14 cellular contexts compared by ENCODE assay signal in the genomic region with DNA sequence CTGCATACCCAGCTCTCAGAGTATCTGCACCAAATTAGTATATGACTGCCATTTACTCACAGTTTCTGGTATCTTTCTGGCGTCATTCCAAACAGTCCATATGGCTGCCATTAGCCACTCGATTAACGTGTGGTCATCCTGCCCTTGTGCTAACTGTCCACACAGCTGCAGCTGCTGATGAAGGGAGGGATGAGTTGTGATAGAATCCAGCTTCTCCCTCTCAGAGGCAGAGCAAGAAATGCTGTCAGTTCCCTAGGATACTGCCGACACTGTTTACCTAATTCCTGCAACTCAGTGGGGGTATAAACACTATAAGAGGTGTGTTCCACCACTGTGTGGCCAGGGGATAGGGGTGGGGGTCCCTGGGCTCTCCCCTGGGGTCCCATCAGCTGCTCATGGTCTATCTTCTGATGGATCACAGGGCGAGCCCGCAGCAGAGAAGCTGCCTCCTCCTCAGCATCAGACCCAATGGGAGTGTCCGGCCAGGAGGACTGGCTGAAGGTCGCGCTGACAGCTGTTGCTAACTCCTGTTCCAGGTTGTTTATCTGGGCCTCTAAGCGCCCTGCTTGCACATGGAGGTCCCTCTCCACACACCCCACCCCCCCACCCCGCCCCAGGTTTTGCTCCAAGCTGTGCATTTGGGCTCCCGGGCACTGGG. TPM values are rescaled to one million over a fixed set of nuclear protein-coding genes. Genes with fewer than 3 reads are reported as not detected.
DNase-seq lines count a peak whose midpoint lies in the region; TF ChIP-seq lines count a peak whose summit lies in the region.
"Had no signal": no experiment of that assay in that cellular context is flagged by ENCODE, and none has a peak within 500 bp of the region (broad histone marks: within the 10 kb centered on the region; RNA-seq: fewer than 3 reads in every experiment).

No MANE protein-coding gene starts in this region.

- H3K36me3 ChIP-seq in BE2C (no peaks in the 10 kb centered on the region), muscle layer of duodenum (ENCODE audit: control insufficient read depth in 1 of 2, insufficient read depth in 2 of 2, low read length in 2 of 2) (no peaks in the 10 kb centered on the region)

- H3K27ac ChIP-seq in muscle layer of duodenum (ENCODE audit: low read length) = no peak overlapping the region

- H3K9me3 ChIP-seq in BE2C = no peaks in the 10 kb centered on the region
- no peaks in the 10 kb centered on the region for H3K9me3 ChIP-seq in muscle layer of duodenum (ENCODE audit: control insufficient read depth in 1 of 2, low read length in 2 of 2)

- in situ Hi-C loops in GM13977 (cut with MboI; ENCODE audit: low pct_unique_long_range_greater_than_20kb, low sequenced_read_pairs, unreplicated experiment) = no loop called here

- H3K27me3 ChIP-seq in BE2C (no peaks in the 10 kb centered on the region), muscle layer of duodenum (ENCODE audit: low read depth, low read length) (no peaks in the 10 kb centered on the region)

- peak; percentile 74 for DNase-seq in BE2C
- DNase-seq in NCI-H1105 (lab: John Stamatoyannopoulos, UW) = peak; percentile 40
- peak; percentile 54 for DNase-seq in dermis blood vessel endothelial cell
- no peak for DNase-seq in SKM-1 (lab: John Stamatoyannopoulos, UW; ENCODE audit: unreplicated experiment)
- DNase-seq in GM20000 (ENCODE audit: low spot score) = no peak
- DNase-seq in GM13977 (ENCODE audit: low spot score) = no peak
- DNase-seq in H4 (ENCODE audit: low spot score) = no peak
- DNase-seq: cerebellar nuclear complex, DMS79 treated with DMSO at 0.1 percent for 48 hours, kidney, SW 1271 had no signal

- H3K4me1 ChIP-seq in BE2C = peaks cover 13% of the 10 kb centered on the region
- peaks cover 13 to 24% of the 10 kb centered on the region in 2 donors for H3K4me1 ChIP-seq in muscle layer of duodenum (ENCODE audit: control insufficient read depth in 1 of 2, insufficient read depth in 2 of 2, low read length in 2 of 2)

- no peak for TF ChIP-seq CTCF in BE2C (IDR thresholded peaks at IDR 0.05; ENCODE audit: low read depth, low read length)
- no peak for TF ChIP-seq CTCF in GM20000 (IDR thresholded peaks at IDR 0.05; ENCODE audit: extremely low read depth, missing control alignments)
- no peak for TF ChIP-seq CTCF in GM13977 (IDR thresholded peaks at IDR 0.05; ENCODE audit: extremely low read depth, insufficient read depth, missing control alignments)

- H3K4me3 ChIP-seq in BE2C (ENCODE audit: low read depth, low read length) (peak overlapping the region; percentile 59), muscle layer of duodenum (ENCODE audit: low read depth in 1 of 2, low read length in 2 of 2) (peak overlapping the region; percentile 33 to 57)

RNA-seq across cellular contexts. Expression of a gene that starts 17.3 kb away (rescaled TPM):
- polyA plus RNA-seq in BE2C (2012; ENCODE audit: insufficient read depth, insufficient read length, low read depth) = 9.6 TPM
- total RNA-seq in dermis blood vessel endothelial cell = 17.5 and 21.5 TPM in 2 replicates
- 9.4 and 11.7 TPM in 2 replicates for total RNA-seq in H4 (2014; rRNA removed; shearing (Covaris generic))

RNA-seq across cellular contexts. Expression of a gene that starts 22.1 kb away (rescaled TPM):
- 2.5 TPM for polyA plus RNA-seq in BE2C (2012; ENCODE audit: insufficient read depth, insufficient read length, low read depth)
- 2.5 and 3.7 TPM in 2 replicates for total RNA-seq in dermis blood vessel endothelial cell
- total RNA-seq in H4 (2014; rRNA removed; shearing (Covaris generic)) = 5.0 and 7.1 TPM in 2 replicates

RNA-seq across cellular contexts. Expression of a gene that starts 22.2 kb away (rescaled TPM):
- 0.79 TPM for polyA plus RNA-seq in BE2C (2012; ENCODE audit: insufficient read depth, insufficient read length, low read depth)
- total RNA-seq in dermis blood vessel endothelial cell = not detected in 2 replicates
- not detected in 2 replicates for total RNA-seq in H4 (2014; rRNA removed; shearing (Covaris generic))
- total RNA-seq: M059J, subcutaneous adipose tissue had no signal

Comparison
In these comparisons a context has a peak if more than half of its experiments do, and no peak if none do; other contexts are left out.
1. DNase-seq: peak in BE2C (single experiment), NCI-H1105 (single experiment) and dermis blood vessel endothelial cell (single experiment); none in SKM-1 (single experiment), GM20000 (single experiment), GM13977 (single experiment) and H4 (single experiment).